26 cellular contexts compared by ENCODE assay signal in genomic region chr19:46221152-46221551, GRCh38. TPM values are rescaled to one million over a fixed set of nuclear protein-coding genes. Genes with fewer than 3 reads are reported as not detected.
"Had no signal": no experiment of that assay in that cellular context is flagged by ENCODE, and none has a peak within 500 bp of the region (broad histone marks: within the 10 kb centered on the region; RNA-seq: fewer than 3 reads in every experiment).

No MANE protein-coding gene starts in this region.

- H3K4me3 ChIP-seq: MG63, Peyer's patch, SJSA1 had no signal

- H3K27ac ChIP-seq: Peyer's patch, SJSA1 had no signal

- H3K9me3 ChIP-seq: Peyer's patch, SJSA1 had no signal

- H3K27me3 ChIP-seq: Peyer's patch had no signal

- ATAC-seq: T-cell had no signal

- DNase-seq: Kasumi-1, KG1, NCI-H1092, NCI-H1105, NCI-H1417 treated with DMSO at 0.1 percent for 48 hours, NCI-H1436 treated with DMSO at 0.1 percent for 48 hours, NCI-H1694 treated with DMSO at 0.1 percent for 48 hours, NCI-H187 treated with DMSO at 0.1 percent for 48 hours, NCI-H2029, NCI-H2081, NCI-H2171 treated with DMSO at 0.1 percent for 48 hours, NCI-H2227 treated with DMSO at 0.1 percent for 48 hours, NCI-H345, NCI-H510A treated with DMSO at 0.1 percent for 48 hours, NCI-H524 treated with DMSO at 0.1 percent for 48 hours, NCI-H526 treated with DMSO at 0.1 percent for 48 hours, NCI-H774, Peyer's patch, SHP77 treated with DMSO at 0.1 percent for 48 hours, T-cell had no signal

- H3K36me3 ChIP-seq: MG63, Peyer's patch, SJSA1 had no signal

- H3K4me1 ChIP-seq: Peyer's patch had no signal

RNA-seq across cellular contexts. Expression of gene IGFL1, which starts 8.4 kb away (rescaled TPM):
- total RNA-seq: M059J, NCI-H460, OCI-LY7, Peyer's patch, Right ventricle myocardium superior, SJSA1, T-cell had no signal
